In the genomic region with DNA sequence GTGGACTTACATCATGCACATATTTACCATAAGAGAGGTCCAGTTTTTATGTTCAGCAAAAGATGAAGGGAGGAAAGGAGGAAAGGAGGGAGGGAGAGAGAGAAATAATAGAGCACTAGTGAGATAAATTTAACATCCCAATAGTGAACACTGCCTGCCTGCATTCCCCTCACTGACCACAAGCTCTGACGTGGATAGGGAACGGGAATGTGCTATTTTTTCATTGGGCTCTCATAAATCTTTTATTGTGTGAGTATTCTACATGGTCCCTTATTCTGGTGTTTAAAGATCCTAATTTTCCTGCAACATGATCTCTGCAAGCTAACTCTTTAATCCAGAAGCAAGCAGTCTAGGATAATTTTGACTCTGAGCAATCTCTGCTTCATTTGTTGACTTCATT, we compare ENCODE assay signal across 1 cellular context.
TF ChIP-seq lines count a peak whose summit lies in the region.

No MANE protein-coding gene starts in this region.

TF ChIP-seq in WTC11, 78 proteins besides CTCF, POLR2A, EP300 and RAD21 (continued from another document):
- TF ChIP-seq, protein P1, sequence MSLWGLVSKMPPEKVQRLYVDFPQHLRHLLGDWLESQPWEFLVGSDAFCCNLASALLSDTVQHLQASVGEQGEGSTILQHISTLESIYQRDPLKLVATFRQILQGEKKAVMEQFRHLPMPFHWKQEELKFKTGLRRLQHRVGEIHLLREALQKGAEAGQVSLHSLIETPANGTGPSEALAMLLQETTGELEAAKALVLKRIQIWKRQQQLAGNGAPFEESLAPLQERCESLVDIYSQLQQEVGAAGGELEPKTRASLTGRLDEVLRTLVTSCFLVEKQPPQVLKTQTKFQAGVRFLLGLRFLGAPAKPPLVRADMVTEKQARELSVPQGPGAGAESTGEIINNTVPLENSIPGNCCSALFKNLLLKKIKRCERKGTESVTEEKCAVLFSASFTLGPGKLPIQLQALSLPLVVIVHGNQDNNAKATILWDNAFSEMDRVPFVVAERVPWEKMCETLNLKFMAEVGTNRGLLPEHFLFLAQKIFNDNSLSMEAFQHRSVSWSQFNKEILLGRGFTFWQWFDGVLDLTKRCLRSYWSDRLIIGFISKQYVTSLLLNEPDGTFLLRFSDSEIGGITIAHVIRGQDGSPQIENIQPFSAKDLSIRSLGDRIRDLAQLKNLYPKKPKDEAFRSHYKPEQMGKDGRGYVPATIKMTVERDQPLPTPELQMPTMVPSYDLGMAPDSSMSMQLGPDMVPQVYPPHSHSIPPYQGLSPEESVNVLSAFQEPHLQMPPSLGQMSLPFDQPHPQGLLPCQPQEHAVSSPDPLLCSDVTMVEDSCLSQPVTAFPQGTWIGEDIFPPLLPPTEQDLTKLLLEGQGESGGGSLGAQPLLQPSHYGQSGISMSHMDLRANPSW (CRISPR knock-in tag; conservative IDR thresholded peaks at IDR 0.05; ENCODE audit: low read depth) = no peak
- TF ChIP-seq ZNF317 (CRISPR knock-in tag; IDR thresholded peaks at IDR 0.05; ENCODE audit: borderline replicate concordance, low read depth) (no peak), KAT7 (CRISPR knock-in tag; IDR thresholded peaks at IDR 0.05; ENCODE audit: borderline replicate concordance) (no peak), SMAD4 (CRISPR knock-in tag; IDR thresholded peaks at IDR 0.05) (no peak), ETV6 (CRISPR knock-in tag; IDR thresholded peaks at IDR 0.05) (no peak), ZNF263 (CRISPR knock-in tag; IDR thresholded peaks at IDR 0.05; ENCODE audit: low read depth) (no peak), MXD4 (CRISPR knock-in tag; IDR thresholded peaks at IDR 0.05; ENCODE audit: borderline replicate concordance) (no peak), IRF2 (CRISPR knock-in tag; IDR thresholded peaks at IDR 0.05; ENCODE audit: borderline replicate concordance, low read depth) (no peak), HMGA2 (CRISPR knock-in tag; IDR thresholded peaks at IDR 0.05) (no peak), FOXJ3 (CRISPR knock-in tag; IDR thresholded peaks at IDR 0.05; ENCODE audit: borderline replicate concordance) (no peak)
- TF ChIP-seq, protein P2, sequence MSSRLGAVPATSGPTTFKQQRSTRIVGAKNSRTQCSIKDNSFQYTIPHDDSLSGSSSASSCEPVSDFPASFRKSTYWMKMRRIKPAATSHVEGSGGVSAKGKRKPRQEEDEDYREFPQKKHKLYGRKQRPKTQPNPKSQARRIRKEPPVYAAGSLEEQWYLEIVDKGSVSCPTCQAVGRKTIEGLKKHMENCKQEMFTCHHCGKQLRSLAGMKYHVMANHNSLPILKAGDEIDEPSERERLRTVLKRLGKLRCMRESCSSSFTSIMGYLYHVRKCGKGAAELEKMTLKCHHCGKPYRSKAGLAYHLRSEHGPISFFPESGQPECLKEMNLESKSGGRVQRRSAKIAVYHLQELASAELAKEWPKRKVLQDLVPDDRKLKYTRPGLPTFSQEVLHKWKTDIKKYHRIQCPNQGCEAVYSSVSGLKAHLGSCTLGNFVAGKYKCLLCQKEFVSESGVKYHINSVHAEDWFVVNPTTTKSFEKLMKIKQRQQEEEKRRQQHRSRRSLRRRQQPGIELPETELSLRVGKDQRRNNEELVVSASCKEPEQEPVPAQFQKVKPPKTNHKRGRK (CRISPR knock-in tag; IDR thresholded peaks at IDR 0.05; ENCODE audit: borderline replicate concordance) = no peak
- TF ChIP-seq, protein P3, sequence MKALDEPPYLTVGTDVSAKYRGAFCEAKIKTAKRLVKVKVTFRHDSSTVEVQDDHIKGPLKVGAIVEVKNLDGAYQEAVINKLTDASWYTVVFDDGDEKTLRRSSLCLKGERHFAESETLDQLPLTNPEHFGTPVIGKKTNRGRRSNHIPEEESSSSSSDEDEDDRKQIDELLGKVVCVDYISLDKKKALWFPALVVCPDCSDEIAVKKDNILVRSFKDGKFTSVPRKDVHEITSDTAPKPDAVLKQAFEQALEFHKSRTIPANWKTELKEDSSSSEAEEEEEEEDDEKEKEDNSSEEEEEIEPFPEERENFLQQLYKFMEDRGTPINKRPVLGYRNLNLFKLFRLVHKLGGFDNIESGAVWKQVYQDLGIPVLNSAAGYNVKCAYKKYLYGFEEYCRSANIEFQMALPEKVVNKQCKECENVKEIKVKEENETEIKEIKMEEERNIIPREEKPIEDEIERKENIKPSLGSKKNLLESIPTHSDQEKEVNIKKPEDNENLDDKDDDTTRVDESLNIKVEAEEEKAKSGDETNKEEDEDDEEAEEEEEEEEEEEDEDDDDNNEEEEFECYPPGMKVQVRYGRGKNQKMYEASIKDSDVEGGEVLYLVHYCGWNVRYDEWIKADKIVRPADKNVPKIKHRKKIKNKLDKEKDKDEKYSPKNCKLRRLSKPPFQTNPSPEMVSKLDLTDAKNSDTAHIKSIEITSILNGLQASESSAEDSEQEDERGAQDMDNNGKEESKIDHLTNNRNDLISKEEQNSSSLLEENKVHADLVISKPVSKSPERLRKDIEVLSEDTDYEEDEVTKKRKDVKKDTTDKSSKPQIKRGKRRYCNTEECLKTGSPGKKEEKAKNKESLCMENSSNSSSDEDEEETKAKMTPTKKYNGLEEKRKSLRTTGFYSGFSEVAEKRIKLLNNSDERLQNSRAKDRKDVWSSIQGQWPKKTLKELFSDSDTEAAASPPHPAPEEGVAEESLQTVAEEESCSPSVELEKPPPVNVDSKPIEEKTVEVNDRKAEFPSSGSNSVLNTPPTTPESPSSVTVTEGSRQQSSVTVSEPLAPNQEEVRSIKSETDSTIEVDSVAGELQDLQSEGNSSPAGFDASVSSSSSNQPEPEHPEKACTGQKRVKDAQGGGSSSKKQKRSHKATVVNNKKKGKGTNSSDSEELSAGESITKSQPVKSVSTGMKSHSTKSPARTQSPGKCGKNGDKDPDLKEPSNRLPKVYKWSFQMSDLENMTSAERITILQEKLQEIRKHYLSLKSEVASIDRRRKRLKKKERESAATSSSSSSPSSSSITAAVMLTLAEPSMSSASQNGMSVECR (CRISPR knock-in tag; IDR thresholded peaks at IDR 0.05; ENCODE audit: borderline replicate concordance) = no peak
- TF ChIP-seq, protein P4, sequence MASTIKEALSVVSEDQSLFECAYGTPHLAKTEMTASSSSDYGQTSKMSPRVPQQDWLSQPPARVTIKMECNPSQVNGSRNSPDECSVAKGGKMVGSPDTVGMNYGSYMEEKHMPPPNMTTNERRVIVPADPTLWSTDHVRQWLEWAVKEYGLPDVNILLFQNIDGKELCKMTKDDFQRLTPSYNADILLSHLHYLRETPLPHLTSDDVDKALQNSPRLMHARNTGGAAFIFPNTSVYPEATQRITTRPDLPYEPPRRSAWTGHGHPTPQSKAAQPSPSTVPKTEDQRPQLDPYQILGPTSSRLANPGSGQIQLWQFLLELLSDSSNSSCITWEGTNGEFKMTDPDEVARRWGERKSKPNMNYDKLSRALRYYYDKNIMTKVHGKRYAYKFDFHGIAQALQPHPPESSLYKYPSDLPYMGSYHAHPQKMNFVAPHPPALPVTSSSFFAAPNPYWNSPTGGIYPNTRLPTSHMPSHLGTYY (CRISPR knock-in tag; IDR thresholded peaks at IDR 0.05) = no peak
- TF ChIP-seq, protein P5, sequence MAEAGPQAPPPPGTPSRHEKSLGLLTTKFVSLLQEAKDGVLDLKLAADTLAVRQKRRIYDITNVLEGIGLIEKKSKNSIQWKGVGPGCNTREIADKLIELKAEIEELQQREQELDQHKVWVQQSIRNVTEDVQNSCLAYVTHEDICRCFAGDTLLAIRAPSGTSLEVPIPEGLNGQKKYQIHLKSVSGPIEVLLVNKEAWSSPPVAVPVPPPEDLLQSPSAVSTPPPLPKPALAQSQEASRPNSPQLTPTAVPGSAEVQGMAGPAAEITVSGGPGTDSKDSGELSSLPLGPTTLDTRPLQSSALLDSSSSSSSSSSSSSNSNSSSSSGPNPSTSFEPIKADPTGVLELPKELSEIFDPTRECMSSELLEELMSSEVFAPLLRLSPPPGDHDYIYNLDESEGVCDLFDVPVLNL (CRISPR knock-in tag; IDR thresholded peaks at IDR 0.05; ENCODE audit: borderline replicate concordance, low read depth) = no peak
TF ChIP-seq in WTC11: peak in this region for 0.
